In the genomic region with DNA sequence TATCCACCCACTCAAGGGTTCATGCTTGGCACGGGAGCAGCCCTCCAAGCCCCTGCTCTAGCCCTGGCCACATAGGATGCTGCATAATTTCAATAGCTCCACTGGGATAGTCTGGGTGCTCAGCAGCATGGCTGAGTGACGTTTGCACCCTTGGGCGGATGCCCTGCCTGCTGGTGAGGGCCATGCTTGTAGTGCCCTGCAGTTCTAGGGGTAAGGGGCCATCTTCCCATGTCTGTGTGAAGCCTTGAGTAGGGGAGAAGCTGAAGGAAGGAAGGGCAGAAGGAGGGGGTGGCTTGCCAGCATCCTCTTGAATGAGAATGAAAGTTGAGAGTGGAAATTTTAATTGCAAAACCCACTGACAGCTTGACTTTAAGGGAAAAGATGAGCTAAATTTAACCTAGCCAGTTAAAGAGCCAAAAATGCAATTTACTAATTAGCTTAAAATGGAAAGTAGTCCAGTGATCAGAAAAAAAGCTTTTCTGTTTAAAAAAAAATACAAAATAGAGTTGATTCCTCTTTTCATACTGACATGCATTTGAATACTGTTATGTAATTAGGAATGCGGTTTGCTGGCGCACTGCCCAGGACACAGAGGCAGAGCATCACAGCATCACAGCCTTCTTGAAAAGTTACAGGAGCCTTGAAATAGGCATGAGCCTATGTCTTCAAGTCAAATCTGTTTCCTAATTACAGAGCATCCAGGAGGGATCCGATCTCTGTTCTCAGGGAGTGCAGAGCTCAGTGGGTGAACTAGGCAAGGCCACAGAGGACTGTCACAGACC, we compare ENCODE assay signal across 11 cellular contexts. TPM values are rescaled to one million over a fixed set of nuclear protein-coding genes. Genes with fewer than 3 reads are reported as not detected.
DNase-seq lines count a peak whose midpoint lies in the region; ATAC-seq, FAIRE-seq and TF ChIP-seq lines count a peak whose summit lies in the region.
"Had no signal": no experiment of that assay in that cellular context is flagged by ENCODE, and none has a peak within 500 bp of the region (broad histone marks: within the 10 kb centered on the region; RNA-seq: fewer than 3 reads in every experiment).

No MANE protein-coding gene starts in this region.

- POLR2A ChIA-PET in PC-9 (lab: Charles Lee; ENCODE audit: unreplicated experiment) = no interaction called here

- H2AFZ ChIP-seq in PC-9 = no peak overlapping the region

- H3K27ac ChIP-seq in BLaER1 treated with 17β-estradiol and CSF1 and Interleukin-3, amounts not matched to agents 10 nM and 100 nM = peak overlapping the region in 4 of 11 experiments; percentile 16 to 43 (median 33); a peak in 9 of 22 replicates
- peak overlapping the region; percentile 84 for H3K27ac ChIP-seq in caudate nucleus (ENCODE audit: low read depth, low read length)
- H3K27ac ChIP-seq in muscle layer of colon (ENCODE audit: low read depth, low read length) = peak overlapping the region; percentile 90
- no peak overlapping the region for H3K27ac ChIP-seq in PC-9

- H3K4me2 ChIP-seq in BLaER1 treated with 17β-estradiol and CSF1 and Interleukin-3, amounts not matched to agents 10 nM and 100 nM = peak overlapping the region; percentile 60 to 80 (median 68)
- H3K4me2 ChIP-seq in PC-9 = no peak overlapping the region

- peak overlapping the region in 2 of 11 experiments; percentile 1 to 16; a peak in 1 of 22 replicates for H3K9ac ChIP-seq in BLaER1 treated with 17β-estradiol and CSF1 and Interleukin-3, amounts not matched to agents 10 nM and 100 nM
- H3K9ac ChIP-seq in muscle layer of colon (ENCODE audit: low read length) = peak overlapping the region; percentile 3

- intact Hi-C loops in PC-9 (cut with micrococcal nuclease; ENCODE audit: unreplicated experiment) = no loop called here

- H3K4me1 ChIP-seq in BLaER1 treated with 17β-estradiol and CSF1 and Interleukin-3, amounts not matched to agents 10 nM and 100 nM = peaks cover 20 to 42% (median 30%) of the 10 kb centered on the region in 10 experiments
- H3K4me1 ChIP-seq in muscle layer of colon (ENCODE audit: insufficient read depth, low read length) (peaks cover 39% of the 10 kb centered on the region), PC-9 (replicated peaks; ENCODE audit: insufficient read depth) (peaks cover 27% of the 10 kb centered on the region)

- no peaks in the 10 kb centered on the region for H3K27me3 ChIP-seq in BLaER1 treated with 17β-estradiol and CSF1 and Interleukin-3, amounts not matched to agents 10 nM and 100 nM
- H3K27me3 ChIP-seq in muscle layer of colon (ENCODE audit: control insufficient read depth in 1 of 2, insufficient read depth in 2 of 2, low read length in 2 of 2) (no peaks in the 10 kb centered on the region), PC-9 (ENCODE audit: insufficient read depth, low read depth) (no peaks in the 10 kb centered on the region)

- H4K20me1 ChIP-seq in BLaER1 treated with 17β-estradiol and CSF1 and Interleukin-3, amounts not matched to agents 10 nM and 100 nM = peaks cover 0 to 5% (median 0%) of the 10 kb centered on the region in 11 experiments; a peak in 1 of 22 replicates
- no peaks in the 10 kb centered on the region for H4K20me1 ChIP-seq in PC-9 (ENCODE audit: insufficient read depth)

- H3F3A ChIP-seq in PC-9 (ENCODE audit: insufficient read depth, low read depth) = peaks cover 14% of the 10 kb centered on the region

- BruUV-seq in PC-9 (replicated peaks; lab: Mats Ljungman, UMichigan) = no TSS peak

- peak; percentile 26 for DNase-seq in NCI-H1105 treated with DMSO at 0.1 percent for 48 hours (lab: John Stamatoyannopoulos, UW)
- peak in 37 of 61 donors; percentile 14 to 87 (median 42) for DNase-seq in caudate nucleus (lab: John Stamatoyannopoulos, UW)
- DNase-seq in GM19239 (ENCODE audit: insufficient read length, low spot score) = no peak
- DNase-seq in PC-9 = no peak
- DNase-seq: GOT3, NCI-H2029 treated with DMSO at 0.1 percent for 48 hours had no signal

- ATAC-seq in GM19395 (IDR thresholded peaks at IDR 0.05; ENCODE audit: unreplicated experiment) = no peak
- ATAC-seq in HG03135 (IDR thresholded peaks at IDR 0.05; ENCODE audit: unreplicated experiment) = no peak

- CTCF ChIA-PET in PC-9 (lab: Charles Lee) = no interaction called here

- H3K4me3 ChIP-seq in BLaER1 treated with 17β-estradiol and CSF1 and Interleukin-3, amounts not matched to agents 10 nM and 100 nM = no peak overlapping the region
- H3K4me3 ChIP-seq in muscle layer of colon (ENCODE audit: low read depth in 1 of 2, low read length in 2 of 2) = no peak overlapping the region
- no peak overlapping the region for H3K4me3 ChIP-seq in PC-9

- no peak for FAIRE-seq in GM19239 (lab: Jason Lieb, UNC)
- FAIRE-seq: keratinocyte had no signal

- peaks cover 0 to 23% (median 16%) of the 10 kb centered on the region in 11 experiments; a peak in 20 of 22 replicates for H3K9me3 ChIP-seq in BLaER1 treated with 17β-estradiol and CSF1 and Interleukin-3, amounts not matched to agents 10 nM and 100 nM (replicated peaks in 1 of 11)
- H3K9me3 ChIP-seq in muscle layer of colon (ENCODE audit: low read length) (no peaks in the 10 kb centered on the region), PC-9 (ENCODE audit: insufficient read depth, low read depth) (no peaks in the 10 kb centered on the region)

- H3K9me2 ChIP-seq in PC-9 (ENCODE audit: insufficient read depth) = no peaks in the 10 kb centered on the region

- no peaks in the 10 kb centered on the region for H3K36me3 ChIP-seq in BLaER1 treated with 17β-estradiol and CSF1 and Interleukin-3, amounts not matched to agents 10 nM and 100 nM
- no peaks in the 10 kb centered on the region for H3K36me3 ChIP-seq in muscle layer of colon (ENCODE audit: insufficient read depth, low read length)
- H3K36me3 ChIP-seq in PC-9 (ENCODE audit: low read depth) = no peaks in the 10 kb centered on the region

- TF ChIP-seq CTCF in PC-9 (conservative IDR thresholded peaks at IDR 0.05) = no peak

- no peaks in the 10 kb centered on the region for H3K79me2 ChIP-seq in PC-9 (ENCODE audit: low read depth)

RNA-seq across cellular contexts. Expression of a gene that starts 18.5 kb away (rescaled TPM):
- 1.8 and 2.4 TPM in 2 replicates for total RNA-seq in PC-9 (2021)

Comparison
In these comparisons a context has a peak if more than half of its experiments do, and no peak if none do; other contexts are left out.
1. DNase-seq: peak in NCI-H1105 treated with DMSO at 0.1 percent for 48 hours (single experiment) and caudate nucleus (37 of 61); none in GM19239 (single experiment) and PC-9 (0 of 2).